ENCODE assay signal across 8 cellular contexts in genomic region chr6:17032595-17033591, GRCh38.
DNase-seq lines count a peak whose midpoint lies in the region; ATAC-seq and TF ChIP-seq lines count a peak whose summit lies in the region.

No MANE protein-coding gene starts in this region.

- WGBS in tibial nerve, 2 donors: 17 to 21% methylated on average over 15 of the region's 15 CpGs

- H3K4me3 ChIP-seq in left lung: no peak overlapping the region
- H3K4me3 ChIP-seq in tibial nerve: peak overlapping the region in 1 of 4 donors; percentile 31

- no peak overlapping the region for H3K27ac Mint-ChIP-seq in stimulated activated effector memory CD8-positive, alpha-beta T cell treated with anti-CD3 and anti-CD28 coated beads, Interleukin-12 subunit alpha, Interleukin-12 subunit beta, amount 100 ng/mL, for 72 hours

- TF ChIP-seq CTCF in left lung (IDR thresholded peaks at IDR 0.05) (no peak), tibial nerve (IDR thresholded peaks at IDR 0.05) (no peak)

- TF ChIP-seq POLR2A in tibial nerve (IDR thresholded peaks at IDR 0.05): no peak

- H3K9me3 Mint-ChIP-seq in stimulated activated effector memory CD8-positive, alpha-beta T cell treated with anti-CD3 and anti-CD28 coated beads, Interleukin-12 subunit alpha, Interleukin-12 subunit beta, amount 100 ng/mL, for 72 hours: no peaks in the 10 kb centered on the region

- H3K27me3 ChIP-seq in left lung: no peaks in the 10 kb centered on the region
- H3K27me3 ChIP-seq in tibial nerve: no peaks in the 10 kb centered on the region

- no peaks in the 10 kb centered on the region for H3K36me3 Mint-ChIP-seq in stimulated activated effector memory CD8-positive, alpha-beta T cell treated with anti-CD3 and anti-CD28 coated beads, Interleukin-12 subunit alpha, Interleukin-12 subunit beta, amount 100 ng/mL, for 72 hours

- no peaks in the 10 kb centered on the region for H3K4me1 Mint-ChIP-seq in stimulated activated effector memory CD8-positive, alpha-beta T cell treated with anti-CD3 and anti-CD28 coated beads, Interleukin-12 subunit alpha, Interleukin-12 subunit beta, amount 100 ng/mL, for 72 hours

- no peaks in the 10 kb centered on the region for H3K4me1 ChIP-seq in left lung
- peaks cover 0 to 20% (median 2%) of the 10 kb centered on the region in 4 donors for H3K4me1 ChIP-seq in tibial nerve

- no peaks in the 10 kb centered on the region for H3K9me3 ChIP-seq in left lung
- H3K9me3 ChIP-seq in tibial nerve: peaks cover 0 to 2% (median 0%) of the 10 kb centered on the region in 4 donors

- H3K36me3 ChIP-seq in left lung (no peaks in the 10 kb centered on the region), tibial nerve (no peaks in the 10 kb centered on the region)

- peak; percentile 97 for DNase-seq in M059J (ENCODE audit: low read depth)
- DNase-seq in cerebellum (ENCODE audit: low spot score): peak; percentile 51
- peak in 1 of 2 donors; percentile 63 for DNase-seq in left lung
- peak; percentile 65 to 90 for DNase-seq in tibial nerve (ENCODE audit: low spot score in 2 of 2)
- DNase-seq in stimulated activated effector memory CD8-positive, alpha-beta T cell treated with anti-CD3 and anti-CD28 coated beads, Interleukin-12 subunit alpha, Interleukin-12 subunit beta, amount 100 ng/mL, for 72 hours (ENCODE audit: low spot score in 2 of 2): no peak
- no peak for DNase-seq in NCI-H1930 (lab: John Stamatoyannopoulos, UW)

- intact Hi-C loops in left lung (cut with DNase I): no loop called here

- ATAC-seq in left lung (peak; percentile 77), HG03439 (IDR thresholded peaks at IDR 0.05; ENCODE audit: unreplicated experiment) (no peak), HG02981 (IDR thresholded peaks at IDR 0.05; ENCODE audit: unreplicated experiment) (no peak)
- ATAC-seq in stimulated activated effector memory CD8-positive, alpha-beta T cell treated with anti-CD3 and anti-CD28 coated beads, Interleukin-12 subunit alpha, Interleukin-12 subunit beta, amount 100 ng/mL, for 72 hours: no peak

- peak overlapping the region in 1 of 2 donors; percentile 67 for H3K27ac ChIP-seq in left lung
- H3K27ac ChIP-seq in tibial nerve: peak overlapping the region in 3 of 4 donors; percentile 54 to 80 (median 67)

- peak; percentile 18 to 82 for TF ChIP-seq EP300 in tibial nerve (IDR thresholded peaks at IDR 0.05)

- no peak overlapping the region for H3K4me3 Mint-ChIP-seq in stimulated activated effector memory CD8-positive, alpha-beta T cell treated with anti-CD3 and anti-CD28 coated beads, Interleukin-12 subunit alpha, Interleukin-12 subunit beta, amount 100 ng/mL, for 72 hours

Comparison
In these comparisons a context has a peak if more than half of its experiments do, and no peak if none do; other contexts are left out.
1. DNase-seq: peak in M059J (single experiment), cerebellum (single experiment) and tibial nerve (2 of 2); none in stimulated activated effector memory CD8-positive, alpha-beta T cell treated with anti-CD3 and anti-CD28 coated beads, Interleukin-12 subunit alpha, Interleukin-12 subunit beta, amount 100 ng/mL, for 72 hours (0 of 2) and NCI-H1930 (0 of 2).